Comparison of ENCODE assay signal across 19 cellular contexts in genomic region chr4:142687547-142688275, GRCh38.
"Had no signal": no experiment of that assay in that cellular context is flagged by ENCODE, and none has a peak within 500 bp of the region (broad histone marks: within the 10 kb centered on the region; RNA-seq: fewer than 3 reads in every experiment).

No MANE protein-coding gene starts in this region.

- H3K27me3 ChIP-seq: SJSA1, spleen, stomach, suprapubic skin, transverse colon had no signal

- H3K27ac ChIP-seq: epithelial cell of prostate, lower lobe of right lung, SJSA1, spleen, stomach, suprapubic skin, transverse colon had no signal

- H3K36me3 ChIP-seq: lower lobe of right lung, SJSA1, spleen, stomach, suprapubic skin, transverse colon had no signal

- H3K4me3 Mint-ChIP-seq: activated CD8-positive, alpha-beta T cell treated with anti-CD3 and anti-CD28 coated beads for 36 hours; activated naive CD4-positive, alpha-beta T cell treated with anti-CD3 and anti-CD28 coated beads, Interleukin-2, amount 50 U/mL, for 24 hours; endodermal cell had no signal

- DNase-seq: activated CD4-positive, alpha-beta T cell treated with anti-CD3 and anti-CD28 coated beads for 4 hours; activated CD8-positive, alpha-beta T cell treated with anti-CD3 and anti-CD28 coated beads for 36 hours; activated effector memory CD4-positive, alpha-beta T cell treated with Interleukin-2 at 50 U/mL for 16 hours; activated T-cell treated with anti-CD3 and anti-CD28 coated beads, Interleukin-2, amount 50 U/mL, for 1 hour; cortex of kidney; endodermal cell; kidney; lower lobe of right lung; naive B cell; retina; spleen; stimulated activated CD4-positive, alpha-beta T cell treated with anti-CD3 and anti-CD28 coated beads, Interleukin-4, amount 100 ng/mL, for 24 hours; stomach; T-helper 9 cell; transverse colon had no signal

- H3K36me3 Mint-ChIP-seq: naive B cell had no signal

- H3K4me1 Mint-ChIP-seq: endodermal cell, naive B cell had no signal

- H3K9me3 ChIP-seq: lower lobe of right lung, SJSA1, spleen, stomach, suprapubic skin, transverse colon had no signal

- H3K4me3 ChIP-seq: lower lobe of right lung, SJSA1, spleen, stomach, suprapubic skin, transverse colon had no signal

- H3K27ac Mint-ChIP-seq: activated CD8-positive, alpha-beta T cell treated with anti-CD3 and anti-CD28 coated beads for 36 hours; activated naive CD4-positive, alpha-beta T cell treated with anti-CD3 and anti-CD28 coated beads, Interleukin-2, amount 50 U/mL, for 24 hours; endodermal cell had no signal

- H3K4me1 ChIP-seq: lower lobe of right lung, SJSA1, spleen, stomach, suprapubic skin, transverse colon had no signal

- H3K9me3 Mint-ChIP-seq: activated CD8-positive, alpha-beta T cell treated with anti-CD3 and anti-CD28 coated beads for 36 hours; endodermal cell; naive B cell had no signal

- ATAC-seq: activated CD8-positive, alpha-beta T cell treated with anti-CD3 and anti-CD28 coated beads for 36 hours; lower lobe of right lung had no signal

- H3K27me3 Mint-ChIP-seq: activated CD8-positive, alpha-beta T cell treated with anti-CD3 and anti-CD28 coated beads for 36 hours; activated naive CD4-positive, alpha-beta T cell treated with anti-CD3 and anti-CD28 coated beads, Interleukin-2, amount 50 U/mL, for 24 hours; naive B cell had no signal
